11 cellular contexts compared by ENCODE assay signal in genomic region chr2:100196786-100197494, GRCh38. TPM values are rescaled to one million over a fixed set of nuclear protein-coding genes. Genes with fewer than 3 reads are reported as not detected.
DNase-seq lines count a peak whose midpoint lies in the region; ATAC-seq and TF ChIP-seq lines count a peak whose summit lies in the region.
"Had no signal": no experiment of that assay in that cellular context is flagged by ENCODE, and none has a peak within 500 bp of the region (broad histone marks: within the 10 kb centered on the region; RNA-seq: fewer than 3 reads in every experiment).

No MANE protein-coding gene starts in this region.

- H3K4me1 ChIP-seq in GM23248 (ENCODE audit: insufficient read depth) (peaks cover 22% of the 10 kb centered on the region), muscle layer of colon (ENCODE audit: insufficient read depth, low read length) (peaks cover 38% of the 10 kb centered on the region)

- no peaks in the 10 kb centered on the region for H3F3A ChIP-seq in GM23248 (ENCODE audit: insufficient read depth)

- H3K9me3 ChIP-seq in GM23248 (ENCODE audit: low read depth) (no peaks in the 10 kb centered on the region), muscle layer of colon (ENCODE audit: low read length) (no peaks in the 10 kb centered on the region)

- ATAC-seq in HG02885 (IDR thresholded peaks at IDR 0.05; ENCODE audit: poor library complexity, unreplicated experiment) = no peak

- peak overlapping the region; percentile 38; the same call in 1 of the 2 replicates for H3K9ac ChIP-seq in GM23248
- no peak overlapping the region for H3K9ac ChIP-seq in muscle layer of colon (ENCODE audit: low read length)

- no peaks in the 10 kb centered on the region for H3K9me2 ChIP-seq in GM23248 (ENCODE audit: insufficient read depth)

- in situ Hi-C loops in GM23248 (cut with MboI) = no loop called here

- H3K27ac ChIP-seq in GM23248 = peak overlapping the region; percentile 27
- H3K27ac ChIP-seq in coronary artery = peak overlapping the region; percentile 85 to 94
- peak overlapping the region; percentile 79 for H3K27ac ChIP-seq in muscle layer of colon (ENCODE audit: low read depth, low read length)

- peaks cover 3% of the 10 kb centered on the region; the same call in 1 of the 2 replicates for H3K27me3 ChIP-seq in GM23248 (replicated peaks; ENCODE audit: insufficient read depth)
- no peaks in the 10 kb centered on the region for H3K27me3 ChIP-seq in muscle layer of colon (ENCODE audit: control insufficient read depth in 1 of 2, insufficient read depth in 2 of 2, low read length in 2 of 2)

- peak; percentile 36 for DNase-seq in GM23248
- no peak for DNase-seq in coronary artery (ENCODE audit: low spot score)
- peak; percentile 15 for DNase-seq in stromal cell of bone marrow (ENCODE audit: low read depth)
- no peak for DNase-seq in stimulated activated CD4-positive, alpha-beta T cell treated with anti-CD3 and anti-CD28 coated beads, Interleukin-4, amount 100 ng/mL, for 4 hours
- no peak for DNase-seq in NCI-H345 treated with DMSO at 0.1 percent for 48 hours (lab: John Stamatoyannopoulos, UW; ENCODE audit: unreplicated experiment)
- no peak for DNase-seq in RPMI8226
- DNase-seq: CD4-positive, alpha-beta T cell; effector CD8-positive, alpha-beta T cell; NCI-H446 treated with DMSO at 0.1 percent for 48 hours had no signal

- 90 to 91% methylated on average over 18 of the region's 18 CpGs for WGBS in GM23248 (ENCODE audit: low coverage in 1 of 2, low lambda C conversion rate in 2 of 2, missing lambda C conversion rate in 2 of 2), 2 experiments

- no peak for TF ChIP-seq CTCF in coronary artery (IDR thresholded peaks at IDR 0.05)

- peak overlapping the region; percentile 83 for H2AFZ ChIP-seq in GM23248

- H4K20me1 ChIP-seq in GM23248 (ENCODE audit: insufficient read depth) = no peaks in the 10 kb centered on the region

- H3K36me3 ChIP-seq in GM23248 (ENCODE audit: low read depth) = no peaks in the 10 kb centered on the region
- no peaks in the 10 kb centered on the region for H3K36me3 ChIP-seq in muscle layer of colon (ENCODE audit: insufficient read depth, low read length)

- peak overlapping the region; percentile 26 for H3K4me2 ChIP-seq in GM23248 (ENCODE audit: unreplicated experiment)

- H3K79me2 ChIP-seq in GM23248 (ENCODE audit: insufficient read depth) = no peaks in the 10 kb centered on the region

- H3K4me3 ChIP-seq in GM23248 (no peak overlapping the region), coronary artery (no peak overlapping the region), muscle layer of colon (ENCODE audit: low read depth in 1 of 2, low read length in 2 of 2) (peak overlapping the region in 1 of 2 donors; percentile 11)

RNA-seq across cellular contexts. Expression of gene AFF3, which starts 54.5 kb away (rescaled TPM):
- total RNA-seq in GM23248 (2014; rRNA removed; shearing (Covaris generic)) = 0.76 and 0.86 TPM in 2 replicates
- 0.56 and 0.75 TPM in 2 replicates for polyA plus RNA-seq in GM23248 (2016; fragmentation: Nextera tagmentation; extraction: Ambion mirVana)

Comparison
In these comparisons a context has a peak if more than half of its experiments do, and no peak if none do; other contexts are left out.
1. DNase-seq: peak in GM23248 (single experiment) and stromal cell of bone marrow (single experiment); none in coronary artery (single experiment), stimulated activated CD4-positive, alpha-beta T cell treated with anti-CD3 and anti-CD28 coated beads, Interleukin-4, amount 100 ng/mL, for 4 hours (0 of 2), NCI-H345 treated with DMSO at 0.1 percent for 48 hours (single experiment) and RPMI8226 (single experiment).
2. H3K27ac ChIP-seq: peak in every context shown above with its lines; median percentile 90 in coronary artery; 79 in muscle layer of colon; 27 in GM23248.